In genomic region chr15:22979069-22979698, GRCh38 we compare ENCODE assay signal across 8 cellular contexts. TPM values are rescaled to one million over a fixed set of nuclear protein-coding genes. Genes with fewer than 3 reads are reported as not detected.
A peak's percentile ranks its signal among the peaks of the same experiment; 100 is the strongest.
DNase-seq lines count a peak whose midpoint lies in the region; ATAC-seq and TF ChIP-seq lines count a peak whose summit lies in the region.

No MANE protein-coding gene starts in this region.

- peak overlapping the region; percentile 33; the same call in 1 of the 2 replicates for H3K27ac ChIP-seq in PC-9
- peak overlapping the region; percentile 79 to 87 for H3K27ac ChIP-seq in ascending aorta

- intact Hi-C loops in PC-9 (cut with micrococcal nuclease; ENCODE audit: unreplicated experiment) = loop anchor here (2.0 kb wide), 2 partner anchors 14 to 140 kb away; partner anchors contain the start of gene NIPA2
- intact Hi-C loops in ascending aorta (cut with DNase I) = no loop called here

- ATAC-seq in GM18858 (IDR thresholded peaks at IDR 0.05; ENCODE audit: unreplicated experiment) = peak; percentile 39
- ATAC-seq in HG03097 (IDR thresholded peaks at IDR 0.05; ENCODE audit: low FRiP score, unreplicated experiment) = peak; percentile 45

- H3K36me3 ChIP-seq in PC-9 (ENCODE audit: low read depth) = no peaks in the 10 kb centered on the region
- H3K36me3 ChIP-seq in ascending aorta = no peaks in the 10 kb centered on the region

- TF ChIP-seq CTCF in AG04449 (IDR thresholded peaks at IDR 0.05; ENCODE audit: insufficient read depth, low read length, missing control alignments) (no peak), PC-9 (conservative IDR thresholded peaks at IDR 0.05) (no peak), ascending aorta (IDR thresholded peaks at IDR 0.05) (no peak)

- peaks cover 13% of the 10 kb centered on the region for H4K20me1 ChIP-seq in PC-9 (ENCODE audit: insufficient read depth)

- H3K4me2 ChIP-seq in PC-9 = peak overlapping the region; percentile 73

- H3K4me3 ChIP-seq in AG04449 (ENCODE audit: low read depth, low read length) (peak overlapping the region; percentile 87), PC-9 (peak overlapping the region; percentile 77), ascending aorta (peak overlapping the region; percentile 89 to 93)

- TSS peak; percentile 35 for BruUV-seq in PC-9 (replicated peaks; lab: Mats Ljungman, UMichigan)

- H3K9me2 ChIP-seq in PC-9 (ENCODE audit: insufficient read depth) = no peaks in the 10 kb centered on the region

- POLR2A ChIA-PET in AG04449 (lab: Yijun Ruan, JAX) (interaction anchor here (0.6 kb wide), 2 partner anchors 140 to 314 kb away, joined by 3 read pairs; no protein-coding TSS in a partner anchor), PC-9 (lab: Charles Lee; ENCODE audit: unreplicated experiment) (interaction anchor here (0.6 kb wide), 1 partner anchor 60 kb away, joined by 10 read pairs; the partner anchor contains the start of gene TUBGCP5)

- H2AFZ ChIP-seq in PC-9 = peak overlapping the region; percentile 83

- peaks cover 53% of the 10 kb centered on the region for H3K79me2 ChIP-seq in PC-9 (ENCODE audit: low read depth)

- no peak for DNase-seq in AG04449 (ENCODE audit: low read depth, low spot score)
- DNase-seq in PC-9 = peak in 1 of 2 experiments; percentile 56
- peak in 1 of 2 donors; percentile 79 for DNase-seq in ascending aorta (ENCODE audit: low spot score in 2 of 2)
- peak; percentile 68 for DNase-seq in hepatic stellate cell (ENCODE audit: low spot score)
- peak; percentile 88 for DNase-seq in retina
- no peak for DNase-seq in NCI-H2107 treated with DMSO at 0.1 percent for 48 hours (lab: John Stamatoyannopoulos, UW; ENCODE audit: unreplicated experiment)

- H3K4me1 ChIP-seq in PC-9 (replicated peaks; ENCODE audit: insufficient read depth) (0 out of 2 replicates have a peak, but pooled peaks cover 4% of the 10 kb centered on the region), ascending aorta (no peaks in the 10 kb centered on the region)

- H3K27me3 ChIP-seq in PC-9 (ENCODE audit: insufficient read depth, low read depth) (no peaks in the 10 kb centered on the region), ascending aorta (no peaks in the 10 kb centered on the region)

- H3K9me3 ChIP-seq in PC-9 (ENCODE audit: insufficient read depth, low read depth) = no peaks in the 10 kb centered on the region
- H3K9me3 ChIP-seq in ascending aorta = no peaks in the 10 kb centered on the region

- CTCF ChIA-PET in AG04449 (lab: Yijun Ruan, JAX) (interaction anchor here (0.7 to 1.5 kb wide), 3 partner anchors 15 to 57 kb away, joined by 3 to 4 read pairs (median 4); no protein-coding TSS in a partner anchor), PC-9 (lab: Charles Lee) (interaction anchor here (0.7 kb wide), 1 partner anchor 15 kb away, joined by 3 read pairs; no protein-coding TSS in a partner anchor)

- H3F3A ChIP-seq in PC-9 (ENCODE audit: insufficient read depth, low read depth) = no peaks in the 10 kb centered on the region

RNA-seq across cellular contexts. Expression of gene CYFIP1, which starts 1.0 kb away (rescaled TPM):
- total RNA-seq in PC-9 (2021) = 114 TPM in 2 replicates
- 94.7 TPM for total RNA-seq in ascending aorta

Comparison
In these comparisons a context has a peak if more than half of its experiments do, and no peak if none do; other contexts are left out.
1. DNase-seq: peak in hepatic stellate cell (single experiment) and retina (single experiment); none in AG04449 (single experiment) and NCI-H2107 treated with DMSO at 0.1 percent for 48 hours (single experiment).
2. Peak in every context shown above with its lines, with median percentiles within 50 percentile points of each other: H3K4me3 ChIP-seq.